ENCODE assay signal across 1 cellular context in genomic region chr1:232795497-232796068, GRCh38.
TF ChIP-seq lines count a peak whose summit lies in the region.

No MANE protein-coding gene starts in this region.

TF ChIP-seq in K562, 482 proteins besides CTCF, POLR2A, EP300 and RAD21 (continued from another document):
- TF ChIP-seq ZNF395 (CRISPR knock-in tag; IDR thresholded peaks at IDR 0.05) (no peak), GATA2 (CRISPR knock-in tag; IDR thresholded peaks at IDR 0.05) (no peak), SIN3B (IDR thresholded peaks at IDR 0.05; ENCODE audit: low read depth) (no peak), KDM5B (IDR thresholded peaks at IDR 0.05; ENCODE audit: insufficient replicate concordance, low read depth, low read length) (no peak), ZNF431 (CRISPR knock-in tag; IDR thresholded peaks at IDR 0.05) (no peak), ELK3 (CRISPR knock-in tag; IDR thresholded peaks at IDR 0.05) (no peak), MAFF (IDR thresholded peaks at IDR 0.05; ENCODE audit: low read length) (no peak)
TF ChIP-seq in K562: peak in this region for 0.
